In genomic region chr17:5111402-5112204, GRCh38 we compare ENCODE assay signal across 8 cellular contexts. TPM values are rescaled to one million over a fixed set of nuclear protein-coding genes. Genes with fewer than 3 reads are reported as not detected.
DNase-seq lines count a peak whose midpoint lies in the region; ATAC-seq, FAIRE-seq and TF ChIP-seq lines count a peak whose summit lies in the region.

Gene ZNF232 (minus strand): TSS chr17:5111878. CDS start chr17:5111822, 56 bp downstream.

- no peaks in the 10 kb centered on the region for H3K9me3 ChIP-seq in small intestine (ENCODE audit: control insufficient read depth, low read depth)

- 0 to 1% (median 0%) methylated on average over 62 to 69 of the region's 69 CpGs for WGBS in small intestine, 3 donors

- H3K27me3 ChIP-seq in bronchial epithelial cell (ENCODE audit: control insufficient read depth, insufficient read depth, low read length) (peaks cover 10% of the 10 kb centered on the region), small intestine (ENCODE audit: control insufficient read depth in 2 of 2, insufficient read depth in 2 of 2, low read length in 2 of 2) (peaks cover 6 to 14% of the 10 kb centered on the region in 2 donors)

- TF ChIP-seq CTCF in WI38 (IDR thresholded peaks at IDR 0.05; ENCODE audit: low read depth, low read length) (no peak), bronchial epithelial cell (IDR thresholded peaks at IDR 0.05; ENCODE audit: insufficient read depth, low read length, severe bottlenecking) (no peak)

- FAIRE-seq in bronchial epithelial cell (lab: Jason Lieb, UNC) = no peak
- FAIRE-seq in small intestine (lab: Jason Lieb, UNC) = no peak

- H3K4me3 ChIP-seq in WI38 (ENCODE audit: low read depth, low read length) (peak within 1 kb of the TSS; percentile 77), bronchial epithelial cell (ENCODE audit: low read depth, low read length) (peak within 1 kb of the TSS; percentile 67), small intestine (ENCODE audit: low read depth in 1 of 2, low read length in 2 of 2) (peak within 1 kb of the TSS; percentile 52 to 62)

- ATAC-seq in GM18861 (IDR thresholded peaks at IDR 0.05; ENCODE audit: unreplicated experiment) = peak; percentile 81
- peak; percentile 83 for ATAC-seq in HG03108 (IDR thresholded peaks at IDR 0.05; ENCODE audit: unreplicated experiment)

- peaks cover 0 to 8% of the 10 kb centered on the region in 2 donors for H3K4me1 ChIP-seq in small intestine (ENCODE audit: control insufficient read depth in 2 of 2, insufficient read depth in 1 of 2, low read depth in 1 of 2, low read length in 1 of 2)

- H3K36me3 ChIP-seq in bronchial epithelial cell (ENCODE audit: control insufficient read depth, insufficient read depth, low read length) = peaks cover 4% of the 10 kb centered on the region
- H3K36me3 ChIP-seq in small intestine (ENCODE audit: control insufficient read depth in 2 of 2, insufficient read depth in 2 of 2, low read length in 2 of 2) = peaks cover 3 to 5% of the 10 kb centered on the region in 2 donors

- peak within 1 kb of the TSS; percentile 43 to 84 for H3K27ac ChIP-seq in small intestine (ENCODE audit: low read depth in 1 of 2, low read length in 1 of 2)

- DNase-seq in 8988T (peak; percentile 82), NCI-H2196 treated with DMSO at 0.1 percent for 48 hours (lab: John Stamatoyannopoulos, UW; ENCODE audit: unreplicated experiment) (peak; percentile 73), bronchial epithelial cell (ENCODE audit: low read depth) (peak; percentile 90), iPS-NIHi11 (ENCODE audit: low spot score) (peak; percentile 95), small intestine (peak; percentile 98)

RNA-seq across cellular contexts. Expression of gene ZNF232, which starts in this region (rescaled TPM):
- total RNA-seq in bronchial epithelial cell = 8.2 and 10.0 TPM in 2 replicates
- 1 to 10 TPM; 6.3 to 9.5 (median 7.0) TPM for polyA plus RNA-seq in small intestine

Comparison
In these comparisons a context has a peak if more than half of its experiments do, and no peak if none do; other contexts are left out.
1. Peak in every context shown above with its lines: DNase-seq, ATAC-seq, H3K4me3 ChIP-seq and H3K27ac ChIP-seq.